Comparison of ENCODE assay signal across 23 cellular contexts in genomic region chr6:11179088-11179977, GRCh38. TPM values are rescaled to one million over a fixed set of nuclear protein-coding genes. Genes with fewer than 3 reads are reported as not detected.
A peak's percentile ranks its signal among the peaks of the same experiment; 100 is the strongest.
DNase-seq lines count a peak whose midpoint lies in the region; ATAC-seq and TF ChIP-seq lines count a peak whose summit lies in the region.
"Had no signal": no experiment of that assay in that cellular context is flagged by ENCODE, and none has a peak within 500 bp of the region (broad histone marks: within the 10 kb centered on the region; RNA-seq: fewer than 3 reads in every experiment).

No MANE protein-coding gene starts in this region.

- peaks cover 6% of the 10 kb centered on the region for H3K9me3 ChIP-seq in HUES48 (ENCODE audit: control insufficient read depth, insufficient read depth, low read length)
- peaks cover 0 to 25% of the 10 kb centered on the region in 2 donors for H3K9me3 ChIP-seq in neuronal stem cell (replicated peaks in 1 of 2; ENCODE audit: control insufficient read depth in 2 of 2, insufficient read depth in 1 of 2, low read depth in 1 of 2, low read length in 2 of 2)
- H3K9me3 ChIP-seq: ascending aorta, mucosa of descending colon, sigmoid colon had no signal

- no CpG with 5 or more reads among the region's 11 CpGs for WGBS in neuronal stem cell (ENCODE audit: extremely low coverage in 2 of 2, insufficient read length in 2 of 2, insufficient replicate concordance in 1 of 2), 2 donors

- H3K14ac ChIP-seq in neuronal stem cell (ENCODE audit: low read length), result no peak overlapping the region

- CTCF ChIA-PET in WTC11 (lab: Charles Lee), result interaction anchor here (1.5 to 2.1 kb wide), 2 partner anchors 62 to 317 kb away, joined by 6 to 7 read pairs; no protein-coding TSS in a partner anchor

- no peak overlapping the region for H3K9ac ChIP-seq in HUES48 (ENCODE audit: low read depth, low read length)
- H3K9ac ChIP-seq in neuronal stem cell (ENCODE audit: low read depth, low read length, poor library complexity), result no peak overlapping the region

- H3K4ac ChIP-seq in neuronal stem cell (ENCODE audit: low read length), result no peak overlapping the region

- POLR2A ChIA-PET in WTC11 (lab: Charles Lee), result interaction anchor here (0.6 to 1.0 kb wide), 2 partner anchors 14 to 82 kb away, joined by 3 to 4 read pairs; no protein-coding TSS in a partner anchor

- peak overlapping the region; percentile 36 for H3K27ac Mint-ChIP-seq in WTC11
- H3K27ac Mint-ChIP-seq: CD8-positive, alpha-beta T cell had no signal

- TF ChIP-seq CTCF in WTC11 (IDR thresholded peaks at IDR 0.05), result no peak
- TF ChIP-seq CTCF in GM20000 (IDR thresholded peaks at IDR 0.05; ENCODE audit: extremely low read depth, missing control alignments), result no peak

- no peaks in the 10 kb centered on the region for H3K36me3 ChIP-seq in HUES48 (ENCODE audit: control insufficient read depth, insufficient read depth, low read length)
- peaks cover 2 to 29% of the 10 kb centered on the region in 2 donors for H3K36me3 ChIP-seq in neuronal stem cell (replicated peaks in 1 of 2; ENCODE audit: control insufficient read depth in 2 of 2, insufficient read depth in 2 of 2, low read length in 2 of 2)

- H2BK5ac ChIP-seq in neuronal stem cell (ENCODE audit: low read length), result no peak overlapping the region

- no peaks in the 10 kb centered on the region for H3K79me1 ChIP-seq in neuronal stem cell (ENCODE audit: low read depth, low read length)

- no peak overlapping the region for H2AK5ac ChIP-seq in neuronal stem cell (ENCODE audit: low read depth, low read length)

- H3K27me3 ChIP-seq in HUES48 (ENCODE audit: control insufficient read depth, insufficient read depth, low read length) (no peaks in the 10 kb centered on the region), neuronal stem cell (ENCODE audit: control insufficient read depth in 3 of 3, insufficient read depth in 3 of 3, low read depth in 1 of 3, low read length in 3 of 3) (no peaks in the 10 kb centered on the region)
- H3K27me3 ChIP-seq: ascending aorta, sigmoid colon had no signal

- peak overlapping the region; percentile 69 for H2AFZ ChIP-seq in neuronal stem cell (ENCODE audit: low read length)

- H3K4me3 ChIP-seq in HUES48 (ENCODE audit: low read depth, low read length), result no peak overlapping the region
- H3K4me3 ChIP-seq in neuronal stem cell (ENCODE audit: low read length in 2 of 2), result no peak overlapping the region
- H3K4me3 ChIP-seq: ascending aorta, mucosa of descending colon, sigmoid colon had no signal

- H2BK12ac ChIP-seq in neuronal stem cell (ENCODE audit: low read length), result no peak overlapping the region

- peaks cover 18% of the 10 kb centered on the region for H3K4me1 ChIP-seq in HUES48 (ENCODE audit: control insufficient read depth, insufficient read depth, low read length)
- H3K4me1 ChIP-seq in neuronal stem cell (ENCODE audit: control insufficient read depth in 2 of 2, insufficient read depth in 1 of 2, low read depth in 1 of 2, low read length in 2 of 2), result peaks cover 2 to 5% of the 10 kb centered on the region in 2 donors
- H3K4me1 ChIP-seq: ascending aorta, sigmoid colon had no signal

- H3K36me3 Mint-ChIP-seq in WTC11, result peaks cover 20% of the 10 kb centered on the region

- peak overlapping the region; percentile 2; the same call in 1 of the 2 replicates for H3K4me3 Mint-ChIP-seq in WTC11
- H3K4me3 Mint-ChIP-seq: activated T-cell treated with anti-CD3 and anti-CD28 coated beads, Interleukin-2, amount 50 U/mL, for 4 hours; CD8-positive, alpha-beta T cell; neural crest cell had no signal

- no peak overlapping the region for H3K23ac ChIP-seq in neuronal stem cell (ENCODE audit: low read depth, low read length, poor library complexity)

- H2BK120ac ChIP-seq in neuronal stem cell (ENCODE audit: low read depth, low read length), result no peak overlapping the region

- no peak overlapping the region for H2BK15ac ChIP-seq in neuronal stem cell (ENCODE audit: low read length)

- H3K4me1 Mint-ChIP-seq in WTC11, result peaks cover 22% of the 10 kb centered on the region

- no peak overlapping the region for H3K18ac ChIP-seq in neuronal stem cell (ENCODE audit: low read length)

- DNase-seq in GM03348 (ENCODE audit: low spot score) (peak; percentile 39), WTC11 (ENCODE audit: low spot score) (no peak), neuronal stem cell (ENCODE audit: low spot score) (no peak), GM20000 (ENCODE audit: low spot score) (no peak), NCI-H524 (lab: John Stamatoyannopoulos, UW) (no peak), NCI-H1436 (lab: John Stamatoyannopoulos, UW) (no peak)
- DNase-seq: activated CD4-positive, CD25-positive, alpha-beta regulatory T cell treated with anti-CD3 and anti-CD28 coated beads, Interleukin-2, amount 50 U/mL, for 72 hours; activated CD8-positive, alpha-beta memory T cell treated with anti-CD3 and anti-CD28 coated beads for 24 hours; activated naive CD4-positive, alpha-beta T cell treated with anti-CD3 and anti-CD28 coated beads, Interleukin-2, amount 50 U/mL, for 16 hours; activated T-cell treated with anti-CD3 and anti-CD28 coated beads, Interleukin-2, amount 50 U/mL, for 4 hours; CD8-positive, alpha-beta T cell; DND-41; erythroblast; foreskin fibroblast; left ventricle myocardium superior; mucosa of descending colon; NCI-H1436 treated with DMSO at 0.1 percent for 48 hours; NCI-H774; OCI-M1; sigmoid colon had no signal

- H3K9me3 Mint-ChIP-seq in WTC11, result peaks cover 20% of the 10 kb centered on the region
- H3K9me3 Mint-ChIP-seq: neural crest cell had no signal

- no peaks in the 10 kb centered on the region; the same call in 1 of the 2 replicates for H3K27me3 Mint-ChIP-seq in WTC11 (ENCODE audit: low read depth)

- H3K4me2 ChIP-seq in neuronal stem cell (ENCODE audit: insufficient read depth, low read length, poor library complexity, severe bottlenecking), result no peak overlapping the region

- H3K27ac ChIP-seq in HUES48 (ENCODE audit: low read depth, low read length) (peak overlapping the region; percentile 2), neuronal stem cell (replicated peaks; ENCODE audit: low read length) (no peak overlapping the region)
- H3K27ac ChIP-seq: ascending aorta, sigmoid colon had no signal

- no peak overlapping the region for H4K91ac ChIP-seq in neuronal stem cell (ENCODE audit: low read depth, low read length, poor library complexity)

- no peak overlapping the region for H4K8ac ChIP-seq in neuronal stem cell (ENCODE audit: low read depth, low read length)

- peak; percentile 93 for ATAC-seq in WTC11
- ATAC-seq: activated T-cell treated with anti-CD3 and anti-CD28 coated beads, Interleukin-2, amount 50 U/mL, for 4 hours; CD8-positive, alpha-beta T cell; left ventricle myocardium superior; mucosa of descending colon had no signal

TF ChIP-seq in WTC11, 78 proteins besides CTCF, POLR2A, EP300 and RAD21:
- TF ChIP-seq FOXK1 (CRISPR knock-in tag; IDR thresholded peaks at IDR 0.05), result 0 out of 2 replicates have a peak, but pooled peaks have one; percentile 37
- TF ChIP-seq TP53 (CRISPR knock-in tag; IDR thresholded peaks at IDR 0.05), result no peak

RNA-seq across cellular contexts. Expression of gene NEDD9, which starts 53.1 kb away (rescaled TPM):
- total RNA-seq in WTC11 (2021), result 7.0 to 9.8 TPM (median 8.3 TPM) in 3 replicates
- 6.2 TPM for polyA plus RNA-seq in neuronal stem cell (2013, experiment 1 of 2)
- polyA plus RNA-seq in neuronal stem cell (2013, experiment 2 of 2), result 6.4 TPM
